ENCODE assay signal across 8 cellular contexts in genomic region chr9:125262217-125262991, GRCh38. TPM values are rescaled to one million over a fixed set of nuclear protein-coding genes. Genes with fewer than 3 reads are reported as not detected.
DNase-seq lines count a peak whose midpoint lies in the region; ATAC-seq and TF ChIP-seq lines count a peak whose summit lies in the region.

No MANE protein-coding gene starts in this region.

- peaks cover 16% of the 10 kb centered on the region for H3K36me3 ChIP-seq in NT2/D1 (ENCODE audit: insufficient read depth, insufficient read length, low read length)

- H3K9me3 Mint-ChIP-seq in HFFc6 (no peaks in the 10 kb centered on the region), naive B cell (peaks cover 0 to 13% (median 9%) of the 10 kb centered on the region in 7 donors)

- H3K27me3 ChIP-seq in NT2/D1 (ENCODE audit: insufficient read depth, insufficient read length), result no peaks in the 10 kb centered on the region
- H3K27me3 ChIP-seq in dorsolateral prefrontal cortex, result no peaks in the 10 kb centered on the region

- H3K27ac ChIP-seq in dorsolateral prefrontal cortex, result peak overlapping the region in 50 of 59 donors; percentile 48 to 94 (median 85)

- H3K4me3 ChIP-seq in NT2/D1 (ENCODE audit: insufficient read length, low read depth) (peak overlapping the region; percentile 96), dorsolateral prefrontal cortex (peak overlapping the region; percentile 63 to 100 (median 96))

- TF ChIP-seq CTCF in HFFc6 (IDR thresholded peaks at IDR 0.05) (no peak), dorsolateral prefrontal cortex (IDR thresholded peaks at IDR 0.05 in 54 of 56, conservative IDR thresholded peaks at IDR 0.05 in 2 of 56; ENCODE audit: low read depth in 1 of 56, partially characterized antibody in 56 of 56) (no peak)

- H3K4me3 Mint-ChIP-seq in HFFc6 (peak overlapping the region; percentile 92), naive B cell (peak overlapping the region; percentile 88 to 99 (median 97))

- H3K4me1 ChIP-seq in NT2/D1 (ENCODE audit: insufficient read depth, insufficient read length), result no peaks in the 10 kb centered on the region

- H3K4me1 Mint-ChIP-seq in HFFc6 (ENCODE audit: low read depth) (peaks cover 31% of the 10 kb centered on the region), naive B cell (peaks cover 22 to 48% (median 40%) of the 10 kb centered on the region in 3 donors)

- ATAC-seq in naive B cell (ENCODE audit: low read depth in 2 of 2) (no peak), HG03025 (IDR thresholded peaks at IDR 0.05; ENCODE audit: low FRiP score, unreplicated experiment) (no peak)

- H3K27ac Mint-ChIP-seq in HFFc6 (peak overlapping the region; percentile 82), naive B cell (peak overlapping the region; percentile 90 to 100 (median 95))

- H3K9me3 ChIP-seq in NT2/D1 (ENCODE audit: insufficient read depth, low read length), result no peaks in the 10 kb centered on the region

- intact Hi-C loops in dorsolateral prefrontal cortex (cut with DNase I), result loop anchor here (5.0 kb wide), 2 partner anchors 60 to 75 kb away; partner anchors contain the start of genes PPP6C (in 1 of the 2) and RABEPK (in 1 of the 2)

- DNase-seq in SIG-M5 treated with dmso at 0.1 percent for 504 hours (lab: John Stamatoyannopoulos, UW; ENCODE audit: unreplicated experiment), result peak; percentile 23
- DNase-seq in SIG-M5 (lab: John Stamatoyannopoulos, UW), result no peak
- peak; percentile 15 for DNase-seq in HFFc6
- no peak for DNase-seq in NT2/D1 (ENCODE audit: low read depth, low spot score)
- DNase-seq in dorsolateral prefrontal cortex, result peak in 1 of 10 donors; percentile 14
- DNase-seq in naive B cell, result peak; percentile 3
- DNase-seq in GF-D8 (lab: John Stamatoyannopoulos, UW), result no peak

- peaks cover 7% of the 10 kb centered on the region for H3K36me3 Mint-ChIP-seq in HFFc6 (ENCODE audit: low read depth)
- no peaks in the 10 kb centered on the region for H3K36me3 Mint-ChIP-seq in naive B cell

- peaks cover 2% of the 10 kb centered on the region for H3K27me3 Mint-ChIP-seq in HFFc6 (ENCODE audit: insufficient read depth)
- H3K27me3 Mint-ChIP-seq in naive B cell, result no peaks in the 10 kb centered on the region

- H3K9ac ChIP-seq in NT2/D1 (ENCODE audit: insufficient read length, low read depth), result peak overlapping the region; percentile 96

RNA-seq across cellular contexts. Expression of gene GAPVD1, which starts 0.8 kb away (rescaled TPM):
- 10 to 100 TPM; 27.7 to 37.7 (median 34.5) TPM for total RNA-seq in HFFc6 (2021; fragmentation: NEBNext Ultra II Directional; extraction: Animal tissue kit (Norgen Biotek cat#: 25700))
- total RNA-seq in dorsolateral prefrontal cortex, result 10 to 100 TPM; 52.7 to 86.4 (median 69.3) TPM
- polyA plus RNA-seq in naive B cell (ENCODE audit: low read depth in 6 of 6), result 10 to 100 TPM; 28.4 to 64.9 (median 39.0) TPM

RNA-seq across cellular contexts. Expression of gene HSPA5, which starts 21.3 kb away (rescaled TPM):
- 100 to 1,000 TPM; 495 to 626 (median 613) TPM for total RNA-seq in HFFc6 (2021; fragmentation: NEBNext Ultra II Directional; extraction: Animal tissue kit (Norgen Biotek cat#: 25700))
- total RNA-seq in dorsolateral prefrontal cortex, result 100 to 1,000 TPM in 74 of 120 experiments, 10 to 100 TPM in 46; 62.3 to 341 (median 107) TPM
- 100 to 1,000 TPM; 106 to 189 (median 126) TPM for polyA plus RNA-seq in naive B cell (ENCODE audit: low read depth in 6 of 6)

Comparison
In these comparisons a context has a peak if more than half of its experiments do, and no peak if none do; other contexts are left out.
1. DNase-seq: peak in SIG-M5 treated with dmso at 0.1 percent for 504 hours (single experiment), HFFc6 (single experiment) and naive B cell (single experiment); none in SIG-M5 (single experiment), NT2/D1 (single experiment) and GF-D8 (single experiment).